In the genomic region with DNA sequence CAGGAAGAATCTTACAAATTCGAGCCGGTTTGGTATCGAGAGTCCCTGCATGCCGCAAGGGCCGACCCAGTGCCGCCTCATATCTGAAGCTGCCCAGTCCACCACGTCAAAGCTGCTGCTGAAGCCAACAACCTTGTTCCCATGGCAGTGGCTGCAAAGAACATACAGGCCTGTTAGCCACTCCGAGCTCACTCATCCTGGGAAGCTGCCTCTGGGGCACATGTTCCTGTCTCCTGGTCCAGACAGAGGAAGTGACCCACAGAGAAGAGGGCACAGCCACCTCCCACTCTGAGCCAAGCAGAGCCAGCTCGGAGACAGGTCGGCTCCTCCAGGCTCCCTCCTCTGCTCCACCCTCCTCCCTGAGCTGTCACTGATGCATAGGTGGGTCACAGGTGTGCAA, we compare ENCODE assay signal across 27 cellular contexts.
"Had no signal": no experiment of that assay in that cellular context is flagged by ENCODE, and none has a peak within 500 bp of the region (broad histone marks: within the 10 kb centered on the region; RNA-seq: fewer than 3 reads in every experiment).

No MANE protein-coding gene starts in this region.

- H3K4me3 ChIP-seq: hepatocyte, left ventricle myocardium inferior, lung, neural progenitor cell, pancreas, prostate gland, skin epidermis, suprapubic skin, thoracic aorta, tibial artery, upper lobe of right lung had no signal

- H3K4me1 Mint-ChIP-seq: mesothelial cell of epicardium; naive B cell; natural killer cell; nephron progenitor cell; neural progenitor cell; stimulated activated effector memory CD8-positive, alpha-beta T cell treated with anti-CD3 and anti-CD28 coated beads, Interleukin-12 subunit alpha, Interleukin-12 subunit beta, amount 100 ng/mL, for 72 hours had no signal

- H3K4me2 ChIP-seq: hepatocyte, neural progenitor cell had no signal

- H3K27ac ChIP-seq: hepatocyte, left ventricle myocardium inferior, neural progenitor cell, pancreas, prostate gland, skin epidermis, suprapubic skin, thoracic aorta, tibial artery, upper lobe of right lung had no signal

- H3K27me3 ChIP-seq: pancreas had no signal

- H3K4me1 ChIP-seq: left ventricle myocardium inferior, neural progenitor cell, pancreas, prostate gland, suprapubic skin, tibial artery, upper lobe of right lung had no signal

- DNase-seq: left colon; left ventricle myocardium inferior; mesendoderm; naive B cell; natural killer cell; nephron progenitor cell; pancreas; retina; right cardiac atrium; stimulated activated CD4-positive, alpha-beta T cell treated with anti-CD3 and anti-CD28 coated beads, Interleukin-12 subunit alpha, Interleukin-12 subunit beta, amount 100 ng/mL, for 4 hours; stimulated activated CD4-positive, alpha-beta T cell treated with anti-CD3 and anti-CD28 coated beads, Interleukin-15, amount 100 ng/mL, for 24 hours; stimulated activated CD4-positive, alpha-beta T cell treated with anti-CD3 and anti-CD28 coated beads, Interleukin-2, amount 100 ng/mL, for 24 hours; stimulated activated CD4-positive, alpha-beta T cell treated with anti-CD3 and anti-CD28 coated beads, Interleukin-4, amount 100 ng/mL, for 1 hour; stimulated activated naive CD4-positive, alpha-beta T cell; tibial artery; trophoblast cell; upper lobe of right lung had no signal

- H3K36me3 ChIP-seq: left ventricle myocardium inferior, neural progenitor cell, pancreas, prostate gland, suprapubic skin, thoracic aorta, tibial artery, upper lobe of right lung had no signal

- H3K9me3 Mint-ChIP-seq: mesothelial cell of epicardium; natural killer cell; nephron progenitor cell; neural progenitor cell; stimulated activated effector memory CD8-positive, alpha-beta T cell treated with anti-CD3 and anti-CD28 coated beads, Interleukin-12 subunit alpha, Interleukin-12 subunit beta, amount 100 ng/mL, for 72 hours; stimulated activated naive CD8-positive, alpha-beta T cell treated with anti-CD3 and anti-CD28 coated beads, Interleukin-15, Interleukin-2, amounts not matched to agents 100 ng/mL and 50 ng/mL, for 24 hours had no signal

- H3K27ac Mint-ChIP-seq: mesothelial cell of epicardium; naive B cell; natural killer cell; nephron progenitor cell; neural progenitor cell; stimulated activated effector memory CD8-positive, alpha-beta T cell treated with anti-CD3 and anti-CD28 coated beads, Interleukin-12 subunit alpha, Interleukin-12 subunit beta, amount 100 ng/mL, for 72 hours; stimulated activated naive CD8-positive, alpha-beta T cell treated with anti-CD3 and anti-CD28 coated beads, Interleukin-15, Interleukin-2, amounts not matched to agents 100 ng/mL and 50 ng/mL, for 24 hours had no signal

- H2AFZ ChIP-seq: hepatocyte, neural progenitor cell had no signal

- H3K36me3 Mint-ChIP-seq: mesothelial cell of epicardium; naive B cell; natural killer cell; neural progenitor cell; stimulated activated effector memory CD8-positive, alpha-beta T cell treated with anti-CD3 and anti-CD28 coated beads, Interleukin-12 subunit alpha, Interleukin-12 subunit beta, amount 100 ng/mL, for 72 hours had no signal

- H3K4me3 Mint-ChIP-seq: mesothelial cell of epicardium; naive B cell; natural killer cell; nephron progenitor cell; neural progenitor cell; stimulated activated effector memory CD8-positive, alpha-beta T cell treated with anti-CD3 and anti-CD28 coated beads, Interleukin-12 subunit alpha, Interleukin-12 subunit beta, amount 100 ng/mL, for 72 hours; stimulated activated naive CD8-positive, alpha-beta T cell treated with anti-CD3 and anti-CD28 coated beads, Interleukin-15, Interleukin-2, amounts not matched to agents 100 ng/mL and 50 ng/mL, for 24 hours had no signal

- H3K9me3 ChIP-seq: left ventricle myocardium inferior, pancreas, prostate gland, suprapubic skin, thoracic aorta, tibial artery, upper lobe of right lung had no signal

- H3K9ac ChIP-seq: neural progenitor cell had no signal
